ENCODE assay signal across 8 cellular contexts in the genomic region with DNA sequence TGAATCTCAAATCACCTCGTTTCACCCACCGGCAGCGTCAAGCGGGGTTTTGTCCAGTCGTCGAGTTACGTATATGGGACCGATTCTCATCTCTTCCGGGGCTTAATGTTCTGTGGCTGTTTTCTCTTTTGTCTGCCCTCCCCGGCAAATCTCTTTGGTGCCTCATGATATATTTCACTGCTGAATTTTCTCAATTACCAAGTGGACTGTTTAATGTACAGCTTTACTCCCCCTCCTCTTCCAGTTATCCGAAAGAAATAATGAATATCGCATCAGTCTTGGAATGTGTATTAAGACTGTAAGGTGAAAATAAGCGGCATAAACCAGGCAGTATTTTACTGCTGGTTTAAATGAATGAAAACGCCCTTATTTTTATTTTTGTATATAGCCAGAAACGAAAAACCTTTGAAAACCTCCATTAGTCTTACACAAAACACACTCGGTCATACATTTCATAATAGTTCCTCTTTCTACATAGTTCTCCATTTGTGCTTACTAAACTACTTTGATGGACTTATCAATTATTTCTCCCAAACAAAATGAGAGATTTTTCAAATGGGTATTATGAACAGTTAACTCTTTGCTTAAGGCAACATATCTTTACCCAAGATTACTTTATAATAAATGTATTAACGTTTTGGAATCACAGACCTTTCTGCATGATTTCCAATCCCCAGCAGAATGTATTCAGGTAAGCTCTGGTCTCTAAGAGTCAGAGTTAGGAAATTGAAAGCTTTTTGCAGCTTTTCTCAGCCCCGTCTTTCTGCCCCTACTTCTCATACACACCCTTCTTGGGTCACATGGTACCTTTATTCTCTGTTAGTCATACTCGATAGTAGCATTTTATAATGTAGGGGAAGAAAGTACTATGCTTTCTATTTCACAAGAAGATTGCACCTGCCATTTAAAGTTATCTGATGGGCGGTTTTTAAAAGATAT. TPM values are rescaled to one million over a fixed set of nuclear protein-coding genes. Genes with fewer than 3 reads are reported as not detected.
A peak's percentile ranks its signal among the peaks of the same experiment; 100 is the strongest.
DNase-seq lines count a peak whose midpoint lies in the region; ATAC-seq and TF ChIP-seq lines count a peak whose summit lies in the region.

No MANE protein-coding gene starts in this region.

- DNase-seq in activated CD8-positive, alpha-beta memory T cell treated with anti-CD3 and anti-CD28 coated beads, Interleukin-2, amount 50 U/mL, for 4 hours: peak; percentile 18
- no peak for DNase-seq in activated CD8-positive, alpha-beta memory T cell treated with anti-CD3 and anti-CD28 coated beads, Interleukin-2, amount 50 U/mL, for 48 hours
- DNase-seq in MV-4-11 (lab: John Stamatoyannopoulos, UW) (peak; percentile 26), inferior parietal cortex (ENCODE audit: extremely low spot score) (peak; percentile 5), stomach (no peak)
- DNase-seq in activated naive CD8-positive, alpha-beta T cell treated with anti-CD3 and anti-CD28 coated beads for 36 hours: peak; percentile 47

- peak overlapping the region; percentile 88 to 95 (median 92) for H3K27ac ChIP-seq in stomach

- H3K4me3 ChIP-seq in stomach: peak overlapping the region; percentile 64 to 71 (median 65)

- H3K4me3 Mint-ChIP-seq in activated naive CD8-positive, alpha-beta T cell treated with anti-CD3 and anti-CD28 coated beads for 36 hours: peak overlapping the region; percentile 92

- TF ChIP-seq CTCF in stomach (IDR thresholded peaks at IDR 0.05): no peak

- H3K36me3 Mint-ChIP-seq in activated naive CD8-positive, alpha-beta T cell treated with anti-CD3 and anti-CD28 coated beads for 36 hours: peaks cover 2% of the 10 kb centered on the region

- TF ChIP-seq POLR2A in stomach (IDR thresholded peaks at IDR 0.05): no peak

- WGBS in stomach, 5 donors: 1 to 38% (median 5%) methylated on average over 20 of the region's 20 CpGs

- TF ChIP-seq EP300 in stomach (IDR thresholded peaks at IDR 0.05): no peak

- ATAC-seq in GM18498 (IDR thresholded peaks at IDR 0.05; ENCODE audit: unreplicated experiment) (no peak), HG02678 (IDR thresholded peaks at IDR 0.05; ENCODE audit: unreplicated experiment) (no peak)

- H3K36me3 ChIP-seq in stomach: no peaks in the 10 kb centered on the region

- peaks cover 0 to 38% (median 6%) of the 10 kb centered on the region in 4 donors for H3K4me1 ChIP-seq in stomach

- H3K9me3 ChIP-seq in stomach: no peaks in the 10 kb centered on the region

- H3K4me1 Mint-ChIP-seq in activated naive CD8-positive, alpha-beta T cell treated with anti-CD3 and anti-CD28 coated beads for 36 hours: peaks cover 7% of the 10 kb centered on the region

- no peaks in the 10 kb centered on the region for H3K9me3 Mint-ChIP-seq in activated naive CD8-positive, alpha-beta T cell treated with anti-CD3 and anti-CD28 coated beads for 36 hours

- H3K27me3 Mint-ChIP-seq in activated naive CD8-positive, alpha-beta T cell treated with anti-CD3 and anti-CD28 coated beads for 36 hours: no peaks in the 10 kb centered on the region

- intact Hi-C loops in stomach (cut with DNase I; ENCODE audit: low total_unique reads): no loop called here

- H3K27me3 ChIP-seq in stomach: no peaks in the 10 kb centered on the region

- peak overlapping the region; percentile 92 for H3K27ac Mint-ChIP-seq in activated naive CD8-positive, alpha-beta T cell treated with anti-CD3 and anti-CD28 coated beads for 36 hours

RNA-seq across cellular contexts. Expression of a gene that starts 1.0 kb away (rescaled TPM):
- 1 to 10 TPM; 6.5 to 6.6 TPM for total RNA-seq in activated naive CD8-positive, alpha-beta T cell treated with anti-CD3 and anti-CD28 coated beads for 36 hours
- total RNA-seq in stomach: 10 to 100 TPM in 2 of 5 donors, 1 to 10 TPM in 2, under 1 TPM in 1; 0.58 to 25.5 (median 7.5) TPM
- 1 to 10 TPM; 3.6 to 7.9 (median 5.2) TPM for polyA plus RNA-seq in stomach

Comparison
In these comparisons a context has a peak if more than half of its experiments do, and no peak if none do; other contexts are left out.
1. DNase-seq: peak in activated CD8-positive, alpha-beta memory T cell treated with anti-CD3 and anti-CD28 coated beads, Interleukin-2, amount 50 U/mL, for 4 hours (single experiment), MV-4-11 (single experiment), activated naive CD8-positive, alpha-beta T cell treated with anti-CD3 and anti-CD28 coated beads for 36 hours (single experiment) and inferior parietal cortex (single experiment); none in activated CD8-positive, alpha-beta memory T cell treated with anti-CD3 and anti-CD28 coated beads, Interleukin-2, amount 50 U/mL, for 48 hours (single experiment) and stomach (single experiment).